Comparison of ENCODE assay signal across 12 cellular contexts in the genomic region with DNA sequence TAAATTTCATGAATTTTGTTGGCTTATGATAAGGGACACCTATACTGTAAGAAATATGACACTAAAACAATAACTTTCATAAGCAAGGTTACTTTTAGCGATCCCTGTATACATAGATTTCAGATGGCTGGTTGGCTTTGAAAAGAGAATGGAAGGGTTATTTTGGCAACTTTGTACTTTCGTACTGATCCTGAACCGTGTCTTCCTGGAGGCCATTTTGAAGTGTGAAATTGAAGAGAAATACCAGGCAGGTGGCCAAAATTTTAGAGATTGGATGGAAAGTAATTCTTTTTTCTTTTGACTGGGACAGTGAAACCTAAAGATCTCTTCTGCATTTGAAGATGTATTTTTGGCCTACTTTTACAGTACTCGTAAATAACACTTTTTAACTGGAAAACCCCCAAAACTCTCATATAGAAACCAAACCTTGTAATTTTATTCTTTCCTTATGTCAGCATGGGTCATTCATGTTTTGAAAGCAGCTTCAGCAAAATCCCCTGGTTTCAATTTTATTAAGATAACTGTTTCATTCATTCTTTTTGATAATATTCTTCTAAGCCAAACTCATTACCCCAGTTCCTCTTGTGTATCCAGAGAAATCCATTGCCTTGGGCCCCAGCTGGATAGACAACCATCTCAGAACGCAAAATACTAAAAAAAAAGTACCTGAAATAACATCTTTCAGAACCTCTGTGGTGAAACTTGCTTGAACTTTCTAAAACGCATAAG. TPM values are rescaled to one million over a fixed set of nuclear protein-coding genes. Genes with fewer than 3 reads are reported as not detected.
DNase-seq lines count a peak whose midpoint lies in the region; ATAC-seq and TF ChIP-seq lines count a peak whose summit lies in the region.
"Had no signal": no experiment of that assay in that cellular context is flagged by ENCODE, and none has a peak within 500 bp of the region (broad histone marks: within the 10 kb centered on the region; RNA-seq: fewer than 3 reads in every experiment).

No MANE protein-coding gene starts in this region.

- no peaks in the 10 kb centered on the region for H3K9me3 Mint-ChIP-seq in activated B cell treated with CpG ODN at 0.5 μM for 24 hours

- TF ChIP-seq EP300 in transverse colon (IDR thresholded peaks at IDR 0.05; ENCODE audit: low read depth) = no peak

- ATAC-seq in GM18520 (IDR thresholded peaks at IDR 0.05; ENCODE audit: unreplicated experiment) (peak; percentile 95), GM19463 (IDR thresholded peaks at IDR 0.05; ENCODE audit: unreplicated experiment) (peak; percentile 91), HG02981 (IDR thresholded peaks at IDR 0.05; ENCODE audit: unreplicated experiment) (peak; percentile 84), activated B cell treated with CpG ODN at 0.5 μM for 24 hours (ENCODE audit: low read depth) (peak; percentile 77)

- H3K4me1 ChIP-seq in transverse colon = no peaks in the 10 kb centered on the region

- no peak for TF ChIP-seq CTCF in activated B cell treated with CpG ODN at 0.5 μM for 24 hours (IDR thresholded peaks at IDR 0.05)
- TF ChIP-seq CTCF in transverse colon (IDR thresholded peaks at IDR 0.05) = no peak

- in situ Hi-C loops in transverse colon (cut with MboI; ENCODE audit: low pct_ligation_motif_present in 1 of 4, low pct_unique_long_range_greater_than_20kb in 1 of 4, low sequenced_read_pairs in 3 of 4) = no loop called here

- no peaks in the 10 kb centered on the region for H3K27me3 Mint-ChIP-seq in activated B cell treated with CpG ODN at 0.5 μM for 24 hours

- no peak overlapping the region for H3K27ac ChIP-seq in transverse colon
- H3K27ac ChIP-seq: SK-N-MC had no signal

- POLR2A ChIA-PET in activated B cell treated with CpG ODN at 0.5 μM for 24 hours (lab: Charles Lee) = interaction anchor here (1.7 kb wide), 1 partner anchor 143 kb away, joined by 9 read pairs; no protein-coding TSS in a partner anchor

- CTCF ChIA-PET in activated B cell treated with CpG ODN at 0.5 μM for 24 hours (lab: Charles Lee) = no interaction called here

- peak overlapping the region; percentile 49 for H3K4me3 Mint-ChIP-seq in activated B cell treated with CpG ODN at 0.5 μM for 24 hours

- TF ChIP-seq POLR2A in transverse colon (IDR thresholded peaks at IDR 0.05) = no peak

- no peaks in the 10 kb centered on the region for H3K27me3 ChIP-seq in H7 (ENCODE audit: control insufficient read depth, insufficient read depth, low read length)
- H3K27me3 ChIP-seq in transverse colon = no peaks in the 10 kb centered on the region

- no peak overlapping the region for H3K4me3 ChIP-seq in H7 (ENCODE audit: insufficient read depth, low read depth, low read length)
- H3K4me3 ChIP-seq in transverse colon = no peak overlapping the region
- H3K4me3 ChIP-seq: SK-N-MC had no signal

- peaks cover 24% of the 10 kb centered on the region for H3K4me1 Mint-ChIP-seq in activated B cell treated with CpG ODN at 0.5 μM for 24 hours

- no peaks in the 10 kb centered on the region for H3K36me3 Mint-ChIP-seq in activated B cell treated with CpG ODN at 0.5 μM for 24 hours (ENCODE audit: low read depth)

- DNase-seq in activated B cell treated with CpG ODN at 0.5 μM for 24 hours (no peak), NCI-H1048 (lab: John Stamatoyannopoulos, UW) (no peak), iPS-NIHi7 (ENCODE audit: extremely low spot score) (no peak), H7 (no peak), transverse colon (no peak)
- DNase-seq: DMS79, hypothalamus, NCI-H226 had no signal

- WGBS in transverse colon (ENCODE audit: low coverage in 1 of 2), 2 donors = 77 to 84% methylated on average over 5 to 6 of the region's 6 CpGs

- intact Hi-C loops in activated B cell treated with CpG ODN at 0.5 μM for 24 hours (cut with micrococcal nuclease) = loop anchor here (1.0 to 2.0 kb wide), 4 partner anchors 19 to 144 kb away; no protein-coding TSS in a partner anchor
- intact Hi-C loops in transverse colon (cut with DNase I; ENCODE audit: low total_unique reads) = no loop called here

- H3K36me3 ChIP-seq in H7 (replicated peaks; ENCODE audit: control insufficient read depth, insufficient read depth, low read length) = no peaks in the 10 kb centered on the region; the same call in none of the 2 replicates
- H3K36me3 ChIP-seq in transverse colon = no peaks in the 10 kb centered on the region

- peak overlapping the region; percentile 87 for H3K27ac Mint-ChIP-seq in activated B cell treated with CpG ODN at 0.5 μM for 24 hours

- no peaks in the 10 kb centered on the region for H3K9me3 ChIP-seq in transverse colon

RNA-seq across cellular contexts. Expression of a gene that starts 38.4 kb away (rescaled TPM):
- total RNA-seq in activated B cell treated with CpG ODN at 0.5 μM for 24 hours (28.2 and 31.2 TPM in 2 replicates), transverse colon (10 to 100 TPM in 2 of 4 donors, 1 to 10 TPM in 2; 7.5 to 15.1 (median 10.9) TPM)
- 43.0 and 48.6 TPM in 2 replicates for total RNA-seq in H7 (2014; rRNA removed; shearing (Covaris generic))
